ENCODE assay signal across 7 cellular contexts in the genomic region with DNA sequence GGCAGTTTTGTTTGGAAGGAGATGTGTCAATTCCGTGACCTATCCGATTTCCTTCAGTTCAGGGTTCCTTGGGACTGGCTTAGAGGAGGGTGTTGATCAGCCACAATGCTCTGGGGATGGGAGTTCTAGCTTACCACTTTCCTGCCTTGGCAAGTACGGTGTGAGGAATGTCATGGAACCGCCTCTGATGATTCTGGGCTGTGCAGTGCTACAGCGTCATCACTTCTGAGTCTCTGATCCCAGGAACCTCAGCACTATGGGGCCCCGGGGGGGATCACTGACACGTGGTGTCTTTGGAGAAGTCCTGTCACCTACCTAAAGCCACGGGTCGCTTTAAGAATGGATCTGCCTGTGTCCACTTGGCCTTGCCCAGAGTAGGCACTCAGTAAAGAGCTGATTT.
"Had no signal": no experiment of that assay in that cellular context is flagged by ENCODE, and none has a peak within 500 bp of the region (broad histone marks: within the 10 kb centered on the region; RNA-seq: fewer than 3 reads in every experiment).

No MANE protein-coding gene starts in this region.

- H3K9ac ChIP-seq: GM23248 had no signal

- H3K9me3 ChIP-seq: HAP-1 had no signal

- H3K36me3 ChIP-seq: HAP-1 had no signal

- H3K4me1 ChIP-seq: HAP-1 had no signal

- H2AFZ ChIP-seq: GM23248 had no signal

- ATAC-seq: HCT116 had no signal

- H3K27ac ChIP-seq: GM23248 had no signal

- H3K4me3 ChIP-seq: GM23248, HAP-1 had no signal

- DNase-seq: GM23248, GOT3, H7, HFFc6, IMR-90 had no signal
